20 cellular contexts compared by ENCODE assay signal in genomic region chrX:5306654-5307121, GRCh38.
A peak's percentile ranks its signal among the peaks of the same experiment; 100 is the strongest.
DNase-seq lines count a peak whose midpoint lies in the region; ATAC-seq, FAIRE-seq and TF ChIP-seq lines count a peak whose summit lies in the region.
"Had no signal": no experiment of that assay in that cellular context is flagged by ENCODE, and none has a peak within 500 bp of the region (broad histone marks: within the 10 kb centered on the region; RNA-seq: fewer than 3 reads in every experiment).

No MANE protein-coding gene starts in this region.

- no peak for DNase-seq in GM12891 (ENCODE audit: insufficient read length, low spot score)
- peak; percentile 56 for DNase-seq in NOMO-1 treated with DMSO at 0.1 percent for 48 hours (lab: John Stamatoyannopoulos, UW; ENCODE audit: unreplicated experiment)
- DNase-seq in K562 (ENCODE audit: extremely low read depth in 1 of 4, low spot score in 3 of 4): no peak
- DNase-seq in activated naive CD4-positive, alpha-beta T cell treated with anti-CD3 and anti-CD28 coated beads, Interleukin-2, amount 10 ng/mL, durations not matched to agents 7 days and 5 days: no peak
- DNase-seq in activated naive CD4-positive, alpha-beta T cell treated with anti-CD3 and anti-CD28 coated beads, Interleukin-2, amount 50 U/mL, for 16 hours: no peak
- DNase-seq in right lobe of liver: no peak
- DNase-seq: activated CD4-positive, alpha-beta T cell treated with anti-CD3 and anti-CD28 coated beads, Interleukin-2, amount 10 ng/mL, durations not matched to agents 24 days and 14 days; activated CD8-positive, alpha-beta memory T cell treated with anti-CD3 and anti-CD28 coated beads, Interleukin-2, amount 50 U/mL, for 4 hours; COR-L47; dermis blood vessel endothelial cell; heart right ventricle; NCI-H1436 treated with DMSO at 0.1 percent for 48 hours; NCI-H774 had no signal

- in situ Hi-C loops in K562 (cut with MboI): no loop called here

- peaks cover 6% of the 10 kb centered on the region for H3K4me1 ChIP-seq in BLaER1
- no peaks in the 10 kb centered on the region for H3K4me1 ChIP-seq in K562 (replicated peaks in 1 of 2; ENCODE audit: control insufficient read depth in 2 of 2, insufficient read depth in 2 of 2, low read length in 2 of 2)
- H3K4me1 ChIP-seq in right lobe of liver: no peaks in the 10 kb centered on the region
- H3K4me1 ChIP-seq: heart right ventricle had no signal

- H3K27me3 ChIP-seq in BLaER1 (no peaks in the 10 kb centered on the region), K562 (ENCODE audit: control insufficient read depth in 2 of 2, insufficient read depth in 2 of 2, low read length in 2 of 2) (no peaks in the 10 kb centered on the region), right lobe of liver (no peaks in the 10 kb centered on the region)
- H3K27me3 ChIP-seq: heart right ventricle had no signal

- H3K9me1 ChIP-seq in K562 (ENCODE audit: control insufficient read depth, insufficient read depth, low read length): no peaks in the 10 kb centered on the region

- H3K4me1 Mint-ChIP-seq in activated naive CD4-positive, alpha-beta T cell treated with anti-CD3 and anti-CD28 coated beads, Interleukin-2, amount 10 ng/mL, durations not matched to agents 7 days and 5 days: no peaks in the 10 kb centered on the region
- H3K4me1 Mint-ChIP-seq: activated CD4-positive, alpha-beta T cell treated with anti-CD3 and anti-CD28 coated beads, Interleukin-2, amount 10 ng/mL, durations not matched to agents 24 days and 14 days; stimulated activated memory B cell treated with anti-CD40 and anti-IgM and Interleukin-4, amounts not matched to agents 10 μg/mL and 1 μg/mL and 100 μg/mL, for 72 hours had no signal

- TF ChIP-seq CTCF in K562 (IDR thresholded peaks at IDR 0.05 in 2 of 3, conservative IDR thresholded peaks at IDR 0.05 in 1 of 3; ENCODE audit: insufficient read depth in 2 of 3, low read depth in 1 of 3, low read length in 3 of 3): no peak
- no peak for TF ChIP-seq CTCF in right lobe of liver (IDR thresholded peaks at IDR 0.05)

- no peak for TF ChIP-seq EP300 in K562 (IDR thresholded peaks at IDR 0.05; ENCODE audit: low read length)

- H3K36me3 ChIP-seq in BLaER1 (no peaks in the 10 kb centered on the region), K562 (ENCODE audit: control insufficient read depth, insufficient read depth, low read length) (no peaks in the 10 kb centered on the region), right lobe of liver (no peaks in the 10 kb centered on the region)
- H3K36me3 ChIP-seq: heart right ventricle had no signal

- no peaks in the 10 kb centered on the region for H3K9me3 ChIP-seq in BLaER1
- H3K9me3 ChIP-seq in K562 (replicated peaks; ENCODE audit: control insufficient read depth, insufficient read depth, low read depth, low read length): no peaks in the 10 kb centered on the region
- no peaks in the 10 kb centered on the region for H3K9me3 ChIP-seq in right lobe of liver

- no peak for TF ChIP-seq RAD21 in K562 (CRISPR knock-in tag; conservative IDR thresholded peaks at IDR 0.05 in 1 of 2, IDR thresholded peaks at IDR 0.05 in 1 of 2)

- no TSS peak for BruUV-seq in K562 (replicated peaks; lab: Mats Ljungman, UMichigan)

- H2AFZ ChIP-seq in K562 (ENCODE audit: low read depth, low read length): no peak overlapping the region

- intact Hi-C loops in K562 (cut with micrococcal nuclease) (no loop called here), right lobe of liver (cut with DNase I) (no loop called here)

- POLR2A ChIA-PET in K562 (lab: Yijun Ruan, JAX): no interaction called here

- peak overlapping the region; percentile 22; the same call in 1 of the 2 replicates for H3K27ac ChIP-seq in BLaER1
- H3K27ac ChIP-seq in K562 (ENCODE audit: extremely low read depth, low read depth, low read length): no peak overlapping the region
- H3K27ac ChIP-seq in right lobe of liver: no peak overlapping the region
- H3K27ac ChIP-seq: heart right ventricle, RWPE1 had no signal

- no peaks in the 10 kb centered on the region for H4K20me1 ChIP-seq in BLaER1
- H4K20me1 ChIP-seq in K562 (replicated peaks; ENCODE audit: control insufficient read depth, insufficient read depth, low read length): no peaks in the 10 kb centered on the region

- H3K4me3 Mint-ChIP-seq in activated naive CD4-positive, alpha-beta T cell treated with anti-CD3 and anti-CD28 coated beads, Interleukin-2, amount 10 ng/mL, durations not matched to agents 7 days and 5 days: no peak overlapping the region
- H3K4me3 Mint-ChIP-seq: activated CD4-positive, alpha-beta T cell treated with anti-CD3 and anti-CD28 coated beads, Interleukin-2, amount 10 ng/mL, durations not matched to agents 24 days and 14 days; stimulated activated memory B cell treated with anti-CD40 and anti-IgM and Interleukin-4, amounts not matched to agents 10 μg/mL and 1 μg/mL and 100 μg/mL, for 72 hours had no signal

- FAIRE-seq in GM12891 (lab: Jason Lieb, UNC) (peak; percentile 45), K562 (lab: Jason Lieb, UNC) (no peak)
- FAIRE-seq: endothelial cell of umbilical vein, TTC549 had no signal

- no peaks in the 10 kb centered on the region for H3K36me3 Mint-ChIP-seq in activated naive CD4-positive, alpha-beta T cell treated with anti-CD3 and anti-CD28 coated beads, Interleukin-2, amount 10 ng/mL, durations not matched to agents 7 days and 5 days
- H3K36me3 Mint-ChIP-seq: stimulated activated memory B cell treated with anti-CD40 and anti-IgM and Interleukin-4, amounts not matched to agents 10 μg/mL and 1 μg/mL and 100 μg/mL, for 72 hours had no signal

- H3K4me2 ChIP-seq in BLaER1: 0 out of 2 replicates have a peak overlapping the region, but pooled peaks have one; percentile 1
- no peak overlapping the region for H3K4me2 ChIP-seq in K562 (ENCODE audit: insufficient read depth, low read length)

- no peak for ATAC-seq in K562
- no peak for ATAC-seq in right lobe of liver
- ATAC-seq: HCT116; left lobe of liver; stimulated activated memory B cell treated with anti-CD40 and anti-IgM and Interleukin-4, amounts not matched to agents 10 μg/mL and 1 μg/mL and 100 μg/mL, for 72 hours had no signal

- no peak overlapping the region for H3K9ac ChIP-seq in BLaER1
- H3K9ac ChIP-seq in K562 (ENCODE audit: insufficient read depth in 1 of 2, low read depth in 2 of 2, low read length in 2 of 2): no peak overlapping the region

- H3K9me3 Mint-ChIP-seq in activated naive CD4-positive, alpha-beta T cell treated with anti-CD3 and anti-CD28 coated beads, Interleukin-2, amount 10 ng/mL, durations not matched to agents 7 days and 5 days: no peaks in the 10 kb centered on the region
- H3K9me3 Mint-ChIP-seq: activated CD4-positive, alpha-beta T cell treated with anti-CD3 and anti-CD28 coated beads, Interleukin-2, amount 10 ng/mL, durations not matched to agents 24 days and 14 days; stimulated activated memory B cell treated with anti-CD40 and anti-IgM and Interleukin-4, amounts not matched to agents 10 μg/mL and 1 μg/mL and 100 μg/mL, for 72 hours had no signal

- no peak overlapping the region for H3K4me3 ChIP-seq in BLaER1
- no peak overlapping the region for H3K4me3 ChIP-seq in K562
- no peak overlapping the region for H3K4me3 ChIP-seq in right lobe of liver
- H3K4me3 ChIP-seq: heart right ventricle had no signal

- TF ChIP-seq POLR2A in GM12891 (IDR thresholded peaks at IDR 0.05; ENCODE audit: low read depth, low read length): no peak
- TF ChIP-seq POLR2A in K562 (conservative IDR thresholded peaks at IDR 0.05): no peak
- TF ChIP-seq POLR2A in right lobe of liver (IDR thresholded peaks at IDR 0.05): no peak

- WGBS in K562 (ENCODE audit: insufficient coverage, low coverage, missing lambda C conversion rate): 0% methylated on average over 5 of the region's 7 CpGs
- 80% methylated on average over 7 of the region's 7 CpGs for WGBS in right lobe of liver (ENCODE audit: insufficient coverage, low coverage, low lambda C conversion rate, missing lambda C conversion rate)

- H3K79me2 ChIP-seq in K562 (ENCODE audit: control insufficient read depth, insufficient read depth, low read length): no peaks in the 10 kb centered on the region

- CTCF ChIA-PET in K562 (lab: Yijun Ruan, JAX; ENCODE audit: low intra/inter-chr PET ratio): no interaction called here
- CTCF ChIA-PET in activated naive CD4-positive, alpha-beta T cell treated with anti-CD3 and anti-CD28 coated beads, Interleukin-2, amount 10 ng/mL, durations not matched to agents 7 days and 5 days (lab: Charles Lee): no interaction called here

- no peak overlapping the region for H3K27ac Mint-ChIP-seq in activated naive CD4-positive, alpha-beta T cell treated with anti-CD3 and anti-CD28 coated beads, Interleukin-2, amount 10 ng/mL, durations not matched to agents 7 days and 5 days
- H3K27ac Mint-ChIP-seq: activated CD4-positive, alpha-beta T cell treated with anti-CD3 and anti-CD28 coated beads, Interleukin-2, amount 10 ng/mL, durations not matched to agents 24 days and 14 days; stimulated activated memory B cell treated with anti-CD40 and anti-IgM and Interleukin-4, amounts not matched to agents 10 μg/mL and 1 μg/mL and 100 μg/mL, for 72 hours had no signal

- H3K27me3 Mint-ChIP-seq in activated naive CD4-positive, alpha-beta T cell treated with anti-CD3 and anti-CD28 coated beads, Interleukin-2, amount 10 ng/mL, durations not matched to agents 7 days and 5 days: no peaks in the 10 kb centered on the region
- H3K27me3 Mint-ChIP-seq: activated CD4-positive, alpha-beta T cell treated with anti-CD3 and anti-CD28 coated beads, Interleukin-2, amount 10 ng/mL, durations not matched to agents 24 days and 14 days; stimulated activated memory B cell treated with anti-CD40 and anti-IgM and Interleukin-4, amounts not matched to agents 10 μg/mL and 1 μg/mL and 100 μg/mL, for 72 hours had no signal

TF ChIP-seq in GM12891, 5 proteins besides CTCF, POLR2A, EP300 and RAD21:
- TF ChIP-seq TAF1 (IDR thresholded peaks at IDR 0.05; ENCODE audit: low read depth, low read length) (no peak), POLR2AphosphoS5 (IDR thresholded peaks at IDR 0.05; ENCODE audit: low read depth, low read length) (no peak), PAX5 (IDR thresholded peaks at IDR 0.05; ENCODE audit: insufficient read depth, low read length, severe bottlenecking) (no peak), POU2F2 (IDR thresholded peaks at IDR 0.05; ENCODE audit: low read depth, low read length) (no peak), SPI1 (IDR thresholded peaks at IDR 0.05; ENCODE audit: low read depth, low read length) (no peak)
TF ChIP-seq in GM12891: peak in this region for 0.

TF ChIP-seq in K562, 482 proteins besides CTCF, POLR2A, EP300 and RAD21 (continues in another document):
- peak; percentile 84; the same call in 1 of the 2 replicates for TF ChIP-seq ZNF395 (CRISPR knock-in tag; IDR thresholded peaks at IDR 0.05)
